16 cellular contexts compared by ENCODE assay signal in genomic region chr3:43870844-43871626, GRCh38.
A peak's percentile ranks its signal among the peaks of the same experiment; 100 is the strongest.
DNase-seq lines count a peak whose midpoint lies in the region; ATAC-seq and TF ChIP-seq lines count a peak whose summit lies in the region.
"Had no signal": no experiment of that assay in that cellular context is flagged by ENCODE, and none has a peak within 500 bp of the region (broad histone marks: within the 10 kb centered on the region; RNA-seq: fewer than 3 reads in every experiment).

No MANE protein-coding gene starts in this region.

- peaks cover 73% of the 10 kb centered on the region for H3F3A ChIP-seq in PC-9 (ENCODE audit: insufficient read depth, low read depth)

- H3K79me1 ChIP-seq in mesenchymal stem cell (replicated peaks; ENCODE audit: low read length, poor library complexity, severe bottlenecking): no peaks in the 10 kb centered on the region

- no peak overlapping the region for H3K4me3 ChIP-seq in AG10803 (ENCODE audit: low read length)
- H3K4me3 ChIP-seq in PC-9: peak overlapping the region; percentile 39; the same call in 1 of the 2 replicates
- no peak overlapping the region for H3K4me3 ChIP-seq in dorsolateral prefrontal cortex
- H3K4me3 ChIP-seq in mesenchymal stem cell (ENCODE audit: insufficient read depth in 1 of 2, low read depth in 1 of 2, low read length in 2 of 2): no peak overlapping the region
- H3K4me3 ChIP-seq: coronary artery, esophagus squamous epithelium, heart right ventricle had no signal

- peaks cover 93% of the 10 kb centered on the region for H3K4me1 ChIP-seq in PC-9 (replicated peaks; ENCODE audit: insufficient read depth)
- H3K4me1 ChIP-seq in mesenchymal stem cell (ENCODE audit: control insufficient read depth, insufficient read depth, low read depth, low read length): peaks cover 35% of the 10 kb centered on the region

- H3K9me2 ChIP-seq in PC-9 (ENCODE audit: insufficient read depth): no peaks in the 10 kb centered on the region; the same call in 1 of the 2 replicates

- peak overlapping the region; percentile 78 for H2AK5ac ChIP-seq in mesenchymal stem cell (ENCODE audit: low read length, severe bottlenecking)

- H4K20me1 ChIP-seq in PC-9 (ENCODE audit: insufficient read depth): no peaks in the 10 kb centered on the region

- H3K36me3 ChIP-seq in PC-9 (ENCODE audit: low read depth): no peaks in the 10 kb centered on the region
- no peaks in the 10 kb centered on the region for H3K36me3 ChIP-seq in mesenchymal stem cell (ENCODE audit: control insufficient read depth in 1 of 2, insufficient read depth in 2 of 2, low read depth in 1 of 2, low read length in 2 of 2)
- H3K36me3 ChIP-seq: esophagus squamous epithelium, heart right ventricle had no signal

- POLR2A ChIA-PET in PC-9 (lab: Charles Lee; ENCODE audit: unreplicated experiment): interaction anchor here (0.6 kb wide), 2 partner anchors 13 to 15 kb away, joined by 3 read pairs; no protein-coding TSS in a partner anchor

- H3K4me2 ChIP-seq in PC-9 (peak overlapping the region; percentile 82), mesenchymal stem cell (ENCODE audit: low read length, poor library complexity, severe bottlenecking) (no peak overlapping the region)

- H3K27me3 ChIP-seq in PC-9 (ENCODE audit: insufficient read depth, low read depth): no peaks in the 10 kb centered on the region
- H3K27me3 ChIP-seq in dorsolateral prefrontal cortex: peaks cover 0 to 9% (median 0%) of the 10 kb centered on the region in 45 donors
- no peaks in the 10 kb centered on the region for H3K27me3 ChIP-seq in mesenchymal stem cell (ENCODE audit: control insufficient read depth in 1 of 2, insufficient read depth in 1 of 2, low read length in 2 of 2)

- H3K14ac ChIP-seq in mesenchymal stem cell (ENCODE audit: low read length in 2 of 2): no peak overlapping the region

- H2BK12ac ChIP-seq in mesenchymal stem cell (ENCODE audit: low read length in 2 of 2): peak overlapping the region; percentile 7 to 56

- peak overlapping the region; percentile 78 for H3K9ac ChIP-seq in mesenchymal stem cell (ENCODE audit: low read length)

- no peak for TF ChIP-seq CTCF in AG10803 (conservative IDR thresholded peaks at IDR 0.05; ENCODE audit: low read length)
- no peak for TF ChIP-seq CTCF in PC-9 (conservative IDR thresholded peaks at IDR 0.05)
- no peak for TF ChIP-seq CTCF in dorsolateral prefrontal cortex (IDR thresholded peaks at IDR 0.05 in 54 of 56, conservative IDR thresholded peaks at IDR 0.05 in 2 of 56; ENCODE audit: low read depth in 1 of 56, partially characterized antibody in 56 of 56)

- no peaks in the 10 kb centered on the region for H3K79me2 ChIP-seq in PC-9 (ENCODE audit: low read depth)

- CTCF ChIA-PET in PC-9 (lab: Charles Lee): no interaction called here

- BruUV-seq in PC-9 (replicated peaks; lab: Mats Ljungman, UMichigan): no TSS peak

- H2BK120ac ChIP-seq in mesenchymal stem cell (ENCODE audit: low read depth, low read length): peak overlapping the region; percentile 45

- H3K4ac ChIP-seq in mesenchymal stem cell (ENCODE audit: low read depth in 1 of 2, low read length in 2 of 2): no peak overlapping the region

- H4K91ac ChIP-seq in mesenchymal stem cell (ENCODE audit: low read length): peak overlapping the region; percentile 23

- intact Hi-C loops in PC-9 (cut with micrococcal nuclease; ENCODE audit: unreplicated experiment): loop anchor here (2.0 to 10.0 kb wide), 7 partner anchors 100 to 689 kb away; partner anchors contain the start of gene ABHD5
- intact Hi-C loops in dorsolateral prefrontal cortex (cut with DNase I): no loop called here

- no peak overlapping the region for H2BK5ac ChIP-seq in mesenchymal stem cell (ENCODE audit: low read depth, low read length, poor library complexity, severe bottlenecking)

- no peak overlapping the region for H4K8ac ChIP-seq in mesenchymal stem cell (ENCODE audit: low read length)

- H3K27ac ChIP-seq in PC-9: peak overlapping the region; percentile 97
- peak overlapping the region in 40 of 59 donors; percentile 3 to 85 (median 66) for H3K27ac ChIP-seq in dorsolateral prefrontal cortex
- H3K27ac ChIP-seq in mesenchymal stem cell (ENCODE audit: low read length, poor library complexity, severe bottlenecking): peak overlapping the region; percentile 70
- H3K27ac ChIP-seq: esophagus squamous epithelium, heart right ventricle had no signal

- peak; percentile 23 for DNase-seq in AG10803 (ENCODE audit: low read depth)
- peak; percentile 52 to 80 for DNase-seq in PC-9
- no peak for DNase-seq in dorsolateral prefrontal cortex
- DNase-seq in mesenchymal stem cell: no peak
- DNase-seq in stimulated activated CD4-positive, alpha-beta T cell treated with anti-CD3 and anti-CD28 coated beads, Interleukin-4, amount 100 ng/mL, for 4 hours: no peak
- DNase-seq in NCI-H1436 (lab: John Stamatoyannopoulos, UW): no peak
- DNase-seq: activated CD4-positive, alpha-beta T cell treated with anti-CD3 and anti-CD28 coated beads, Interleukin-2, amount 10 ng/mL, durations not matched to agents 24 days and 14 days; activated CD8-positive, alpha-beta memory T cell treated with anti-CD3 and anti-CD28 coated beads, Interleukin-2, amount 50 U/mL, for 4 hours; activated effector memory CD4-positive, alpha-beta T cell treated with anti-CD3 and anti-CD28 coated beads, Interleukin-2, amount 50 U/mL, for 16 hours; esophagus squamous epithelium; heart right ventricle; NCI-H2029; NCI-H524 treated with DMSO at 0.1 percent for 48 hours had no signal

- H3K18ac ChIP-seq in mesenchymal stem cell (ENCODE audit: low read depth in 1 of 2, low read length in 2 of 2): peak overlapping the region; percentile 14 to 17

- WGBS in mesenchymal stem cell: 54% methylated on average over 2 of the region's 2 CpGs

- H3K9me3 ChIP-seq in PC-9 (ENCODE audit: insufficient read depth, low read depth) (peaks cover 3% of the 10 kb centered on the region; the same call in 1 of the 2 replicates), mesenchymal stem cell (ENCODE audit: control insufficient read depth, low read length) (no peaks in the 10 kb centered on the region)
- H3K9me3 ChIP-seq: esophagus squamous epithelium, heart right ventricle had no signal

- ATAC-seq in GM18520 (IDR thresholded peaks at IDR 0.05; ENCODE audit: unreplicated experiment) (no peak), GM21390 (IDR thresholded peaks at IDR 0.05; ENCODE audit: unreplicated experiment) (no peak)

- H2AFZ ChIP-seq in PC-9: no peak overlapping the region
- H2AFZ ChIP-seq in mesenchymal stem cell (ENCODE audit: low read depth, low read length): no peak overlapping the region

- H3K23ac ChIP-seq in mesenchymal stem cell (ENCODE audit: low read length in 2 of 2): no peak overlapping the region

- no peak overlapping the region for H2BK15ac ChIP-seq in mesenchymal stem cell (ENCODE audit: low read depth, poor library complexity, severe bottlenecking)

Comparison
In these comparisons a context has a peak if more than half of its experiments do, and no peak if none do; other contexts are left out.
1. DNase-seq: peak in AG10803 (single experiment) and PC-9 (2 of 2); none in dorsolateral prefrontal cortex (0 of 10), mesenchymal stem cell (single experiment), stimulated activated CD4-positive, alpha-beta T cell treated with anti-CD3 and anti-CD28 coated beads, Interleukin-4, amount 100 ng/mL, for 4 hours (0 of 2) and NCI-H1436 (single experiment).
2. Peak in every context shown above with its lines, with median percentiles within 50 percentile points of each other: H3K27ac ChIP-seq.